Comparison of ENCODE assay signal across 25 cellular contexts in genomic region chr11:28350216-28350615, GRCh38.
"Had no signal": no experiment of that assay in that cellular context is flagged by ENCODE, and none has a peak within 500 bp of the region (broad histone marks: within the 10 kb centered on the region; RNA-seq: fewer than 3 reads in every experiment).

No MANE protein-coding gene starts in this region.

- H3K9me3 ChIP-seq: ovary, psoas muscle, right lobe of liver, sigmoid colon, stomach, thoracic aorta, thyroid gland, tibial nerve, upper lobe of left lung, vagina had no signal

- H3K4me1 ChIP-seq: neural progenitor cell, parathyroid adenoma, psoas muscle, right lobe of liver, sigmoid colon, stomach, thyroid gland, tibial nerve, upper lobe of left lung, vagina had no signal

- H3K27me3 ChIP-seq: neural progenitor cell, ovary, right lobe of liver, sigmoid colon, stomach, thyroid gland, tibial nerve, upper lobe of left lung, vagina had no signal

- H3K9ac ChIP-seq: neural progenitor cell, parathyroid adenoma had no signal

- FAIRE-seq: small intestine, urothelium cell line had no signal

- H3K4me3 ChIP-seq: neural progenitor cell, ovary, psoas muscle, right lobe of liver, sigmoid colon, stomach, thoracic aorta, thyroid gland, tibial nerve, upper lobe of left lung, vagina had no signal

- H3K36me3 ChIP-seq: neural progenitor cell, ovary, right lobe of liver, sigmoid colon, stomach, thoracic aorta, thyroid gland, tibial nerve, upper lobe of left lung, vagina had no signal

- DNase-seq: occipital lobe; ovary; posterior cingulate gyrus; psoas muscle; right cardiac atrium; right lobe of liver; sigmoid colon; small intestine; stimulated activated CD4-positive, alpha-beta T cell treated with anti-CD3 and anti-CD28 coated beads, Interleukin-15, amount 100 ng/mL, for 24 hours; stimulated activated CD4-positive, alpha-beta T cell treated with anti-CD3 and anti-CD28 coated beads, Interleukin-2, amount 100 ng/mL, for 24 hours; stimulated activated CD4-positive, alpha-beta T cell treated with anti-CD3 and anti-CD28 coated beads, Interleukin-2, amount 100 ng/mL, for 48 hours; stimulated activated CD4-positive, alpha-beta T cell treated with anti-CD3 and anti-CD28 coated beads, Interleukin-4, amount 100 ng/mL, for 24 hours; stimulated activated naive B cell treated with anti-CD40 and anti-IgM and Interleukin-4, amounts not matched to agents 10 μg/mL and 1 μg/mL and 100 μg/mL, for 72 hours; stimulated activated naive CD4-positive, alpha-beta T cell treated with Interleukin-2 at 50 U/mL for 16 hours; stomach; thyroid gland; trophoblast cell; upper lobe of left lung had no signal

- ATAC-seq: psoas muscle; right cardiac atrium; right lobe of liver; stimulated activated effector memory CD8-positive, alpha-beta T cell treated with anti-CD3 and anti-CD28 coated beads, Interleukin-12 subunit alpha, Interleukin-12 subunit beta, amount 100 ng/mL, for 72 hours; stimulated activated naive B cell treated with anti-CD40 and anti-IgM and Interleukin-4, amounts not matched to agents 10 μg/mL and 1 μg/mL and 100 μg/mL, for 72 hours had no signal
